Comparison of ENCODE assay signal across 10 cellular contexts in the genomic region with DNA sequence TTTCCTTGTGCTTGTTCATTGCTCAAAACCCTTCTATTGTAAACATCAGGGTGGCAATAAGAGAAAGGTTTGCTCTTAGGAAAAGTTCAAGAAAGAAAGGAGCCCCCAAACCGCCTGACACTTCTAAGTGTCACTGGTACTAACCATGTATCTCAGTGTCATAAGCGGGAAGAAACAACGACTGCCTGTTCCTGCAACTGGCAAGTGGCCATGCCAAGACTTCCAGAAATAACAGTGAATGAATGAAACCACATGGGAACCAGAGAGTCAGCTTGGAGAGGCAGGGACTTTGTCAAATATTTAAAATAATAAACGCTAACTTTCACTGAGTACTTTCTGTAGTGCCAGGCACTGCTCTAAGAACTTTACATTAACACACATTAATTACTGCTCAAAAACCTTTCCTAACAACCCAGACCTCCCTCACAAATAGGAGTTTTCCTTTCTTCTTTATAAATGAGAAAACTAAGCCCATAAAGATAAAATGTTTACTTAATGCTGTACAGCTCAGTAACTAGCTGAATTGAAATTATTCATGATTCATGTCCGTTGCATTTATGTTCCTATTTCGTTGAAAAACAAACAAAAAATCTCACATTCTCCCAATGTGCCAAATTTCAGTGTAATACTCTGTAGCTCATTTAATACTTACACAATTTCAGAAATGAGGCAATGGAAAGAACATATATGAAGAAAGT. TPM values are rescaled to one million over a fixed set of nuclear protein-coding genes. Genes with fewer than 3 reads are reported as not detected.
DNase-seq lines count a peak whose midpoint lies in the region; ATAC-seq and TF ChIP-seq lines count a peak whose summit lies in the region.
"Had no signal": no experiment of that assay in that cellular context is flagged by ENCODE, and none has a peak within 500 bp of the region (broad histone marks: within the 10 kb centered on the region; RNA-seq: fewer than 3 reads in every experiment).

No MANE protein-coding gene starts in this region.

- no peaks in the 10 kb centered on the region for H3K79me2 ChIP-seq in neural progenitor cell (ENCODE audit: low read depth)

- no peaks in the 10 kb centered on the region for H3K9me3 ChIP-seq in breast epithelium
- H3K9me3 ChIP-seq in iPS-15b (ENCODE audit: control insufficient read depth, insufficient read depth, low read length) = no peaks in the 10 kb centered on the region
- H3K9me3 ChIP-seq in transverse colon = no peaks in the 10 kb centered on the region
- H3K9me3 ChIP-seq in neural progenitor cell (ENCODE audit: low read depth) = no peaks in the 10 kb centered on the region

- no peaks in the 10 kb centered on the region for H3K27me3 ChIP-seq in breast epithelium
- H3K27me3 ChIP-seq in iPS-15b (ENCODE audit: control insufficient read depth, insufficient read depth, low read length) = no peaks in the 10 kb centered on the region
- H3K27me3 ChIP-seq in transverse colon = no peaks in the 10 kb centered on the region
- no peaks in the 10 kb centered on the region for H3K27me3 ChIP-seq in neural progenitor cell

- peaks cover 26% of the 10 kb centered on the region for H3K4me1 Mint-ChIP-seq in activated CD4-positive, alpha-beta T cell treated with anti-CD3 and anti-CD28 coated beads, Interleukin-2, amount 10 ng/mL, durations not matched to agents 7 days and 5 days
- H3K4me1 Mint-ChIP-seq in neural progenitor cell = no peaks in the 10 kb centered on the region

- WGBS in transverse colon (ENCODE audit: low coverage in 1 of 2), 2 donors = 53 to 59% methylated on average over 6 of the region's 6 CpGs

- H3K4me1 ChIP-seq in breast epithelium (peaks cover 0 to 5% of the 10 kb centered on the region in 2 donors), iPS-15b (ENCODE audit: control insufficient read depth, insufficient read depth, low read length) (peaks cover 4% of the 10 kb centered on the region), transverse colon (peaks cover 0 to 19% (median 5%) of the 10 kb centered on the region in 4 donors), neural progenitor cell (no peaks in the 10 kb centered on the region)

- POLR2A ChIA-PET in activated CD4-positive, alpha-beta T cell treated with anti-CD3 and anti-CD28 coated beads, Interleukin-2, amount 10 ng/mL, durations not matched to agents 7 days and 5 days (lab: Charles Lee) = interaction anchor here (1.2 to 2.1 kb wide), 3 partner anchors 29 to 76 kb away, joined by 3 to 10 read pairs (median 3); partner anchors contain the start of gene PLSCR1

- H3K4me3 ChIP-seq in breast epithelium (peak overlapping the region in 1 of 3 donors; percentile 63), iPS-15b (ENCODE audit: low read depth, low read length) (peak overlapping the region; percentile 55), transverse colon (peak overlapping the region in 1 of 4 donors; percentile 42), neural progenitor cell (no peak overlapping the region)

- no peak for TF ChIP-seq EP300 in transverse colon (IDR thresholded peaks at IDR 0.05; ENCODE audit: low read depth)

- in situ Hi-C loops in transverse colon (cut with MboI; ENCODE audit: low pct_ligation_motif_present in 1 of 4, low pct_unique_long_range_greater_than_20kb in 1 of 4, low sequenced_read_pairs in 3 of 4) = no loop called here

- H3K9ac ChIP-seq in iPS-15b (ENCODE audit: low read depth, low read length) (no peak overlapping the region), neural progenitor cell (no peak overlapping the region)

- H3K4me2 ChIP-seq in neural progenitor cell = no peak overlapping the region

- no peaks in the 10 kb centered on the region for H3K27me3 Mint-ChIP-seq in activated CD4-positive, alpha-beta T cell treated with anti-CD3 and anti-CD28 coated beads, Interleukin-2, amount 10 ng/mL, durations not matched to agents 7 days and 5 days
- no peaks in the 10 kb centered on the region for H3K27me3 Mint-ChIP-seq in neural progenitor cell (ENCODE audit: insufficient read depth, low read depth)

- peak overlapping the region; percentile 36 for H3K27ac Mint-ChIP-seq in activated CD4-positive, alpha-beta T cell treated with anti-CD3 and anti-CD28 coated beads, Interleukin-2, amount 10 ng/mL, durations not matched to agents 7 days and 5 days
- H3K27ac Mint-ChIP-seq in neural progenitor cell = no peak overlapping the region

- no peaks in the 10 kb centered on the region for H3F3A ChIP-seq in neural progenitor cell (ENCODE audit: low read depth)

- H4K20me1 ChIP-seq in neural progenitor cell (ENCODE audit: low read depth) = no peaks in the 10 kb centered on the region

- H3K36me3 Mint-ChIP-seq in activated CD4-positive, alpha-beta T cell treated with anti-CD3 and anti-CD28 coated beads, Interleukin-2, amount 10 ng/mL, durations not matched to agents 7 days and 5 days (ENCODE audit: low read depth) = no peaks in the 10 kb centered on the region
- H3K36me3 Mint-ChIP-seq in neural progenitor cell = no peaks in the 10 kb centered on the region

- TF ChIP-seq POLR2A in breast epithelium (IDR thresholded peaks at IDR 0.05) (no peak), transverse colon (IDR thresholded peaks at IDR 0.05) (no peak)

- H3K4me3 Mint-ChIP-seq in activated CD4-positive, alpha-beta T cell treated with anti-CD3 and anti-CD28 coated beads, Interleukin-2, amount 10 ng/mL, durations not matched to agents 7 days and 5 days = no peak overlapping the region
- no peak overlapping the region for H3K4me3 Mint-ChIP-seq in neural progenitor cell

- no peaks in the 10 kb centered on the region for H3K36me3 ChIP-seq in breast epithelium
- H3K36me3 ChIP-seq in iPS-15b (ENCODE audit: control insufficient read depth, insufficient read depth, low read length) = no peaks in the 10 kb centered on the region
- no peaks in the 10 kb centered on the region for H3K36me3 ChIP-seq in transverse colon
- H3K36me3 ChIP-seq in neural progenitor cell = no peaks in the 10 kb centered on the region

- no peak for DNase-seq in activated CD4-positive, alpha-beta T cell treated with anti-CD3 and anti-CD28 coated beads, Interleukin-2, amount 10 ng/mL, durations not matched to agents 7 days and 5 days
- DNase-seq in activated CD4-positive, alpha-beta T cell treated with anti-CD3 and anti-CD28 coated beads for 48 hours = no peak
- no peak for DNase-seq in breast epithelium (ENCODE audit: low spot score in 2 of 2)
- DNase-seq in transverse colon = no peak
- DNase-seq in neural progenitor cell (ENCODE audit: low spot score) = no peak
- DNase-seq in cortex of kidney (lab: John Stamatoyannopoulos, UW) = no peak
- DNase-seq: NCI-H1694 had no signal

- CTCF ChIA-PET in activated CD4-positive, alpha-beta T cell treated with anti-CD3 and anti-CD28 coated beads, Interleukin-2, amount 10 ng/mL, durations not matched to agents 7 days and 5 days (lab: Charles Lee) = interaction anchor here (1.0 kb wide), 1 partner anchor 39 kb away, joined by 3 read pairs; no protein-coding TSS in a partner anchor

- H3K27ac ChIP-seq in breast epithelium (peak overlapping the region; percentile 83 to 84), transverse colon (peak overlapping the region; percentile 57 to 85 (median 82)), neural progenitor cell (no peak overlapping the region)

- no peak for ATAC-seq in HG03378 (IDR thresholded peaks at IDR 0.05; ENCODE audit: unreplicated experiment)

- TF ChIP-seq CTCF in breast epithelium (IDR thresholded peaks at IDR 0.05) (no peak), transverse colon (IDR thresholded peaks at IDR 0.05) (no peak), neural progenitor cell (IDR thresholded peaks at IDR 0.05) (no peak)

- intact Hi-C loops in breast epithelium (cut with DNase I; ENCODE audit: low total_unique reads) = no loop called here
- intact Hi-C loops in transverse colon (cut with DNase I; ENCODE audit: low total_unique reads) = no loop called here

- H2AFZ ChIP-seq in neural progenitor cell (replicated peaks) = no peak overlapping the region

- no peaks in the 10 kb centered on the region for H3K9me3 Mint-ChIP-seq in activated CD4-positive, alpha-beta T cell treated with anti-CD3 and anti-CD28 coated beads, Interleukin-2, amount 10 ng/mL, durations not matched to agents 7 days and 5 days
- peaks cover 3% of the 10 kb centered on the region for H3K9me3 Mint-ChIP-seq in neural progenitor cell

RNA-seq across cellular contexts. Expression of gene PLSCR2, which starts 1.0 kb away (rescaled TPM):
- total RNA-seq in activated CD4-positive, alpha-beta T cell treated with anti-CD3 and anti-CD28 coated beads, Interleukin-2, amount 10 ng/mL, durations not matched to agents 7 days and 5 days = under 1 TPM in 1 of 2 experiments, not detected in 1; 0.35 TPM
- total RNA-seq in breast epithelium (1 to 10 TPM in 1 of 3 donors, under 1 TPM in 1, not detected in 1; 0.73 to 2.0 TPM), transverse colon (1 to 10 TPM in 2 of 4 donors, not detected in 2; 1.3 to 2.9 TPM), neural progenitor cell (ENCODE audit: low replicate concordance) (not detected in 2 replicates)
- total RNA-seq: lung had no signal
